24 cellular contexts compared by ENCODE assay signal in the genomic region with DNA sequence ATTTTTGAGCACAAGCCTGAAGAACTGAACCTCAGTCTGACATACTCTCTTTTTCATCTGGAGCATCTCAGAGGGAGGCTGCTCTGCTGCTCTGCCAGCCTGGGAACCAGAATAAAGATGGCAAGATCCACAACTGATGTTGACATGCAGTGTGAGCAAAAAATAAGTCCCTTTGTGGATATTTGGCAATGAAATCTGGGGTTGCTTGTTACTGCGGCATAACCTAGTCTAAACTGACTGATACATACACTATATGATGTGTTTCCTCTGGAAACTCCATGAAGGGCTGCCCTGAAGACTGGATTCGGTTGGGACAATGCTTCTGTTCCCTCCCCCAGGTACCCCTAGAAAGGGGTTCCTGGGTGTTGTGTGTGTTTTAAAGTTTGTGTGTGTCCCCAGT.
"Had no signal": no experiment of that assay in that cellular context is flagged by ENCODE, and none has a peak within 500 bp of the region (broad histone marks: within the 10 kb centered on the region; RNA-seq: fewer than 3 reads in every experiment).

No MANE protein-coding gene starts in this region.

- H3K27me3 ChIP-seq: colonic mucosa had no signal

- ATAC-seq: effector memory CD8-positive, alpha-beta T cell; esophagus mucosa; gastrocnemius medialis; heart right ventricle; left cardiac atrium; left lung; left ventricle myocardium superior; lower lobe of right lung; mucosa of descending colon had no signal

- H3K36me3 ChIP-seq: colonic mucosa, esophagus squamous epithelium, gastrocnemius medialis, heart right ventricle, left lung, lower lobe of right lung had no signal

- H3K27ac Mint-ChIP-seq: dendritic cell treated with granulocyte-macrophage colony-stimulating factor and Interleukin-4, amounts not matched to agents 40 ng/mL and 50 ng/mL, for 4 days; endodermal cell; mesothelial cell of epicardium had no signal

- H3K4me1 Mint-ChIP-seq: endodermal cell, mesothelial cell of epicardium had no signal

- H3K9me3 Mint-ChIP-seq: dendritic cell treated with granulocyte-macrophage colony-stimulating factor and Interleukin-4, amounts not matched to agents 40 ng/mL and 50 ng/mL, for 4 days; effector memory CD8-positive, alpha-beta T cell had no signal

- H3K4me3 ChIP-seq: colonic mucosa, esophagus squamous epithelium, gastrocnemius medialis, heart right ventricle, left lung, lower lobe of right lung, mucosa of descending colon had no signal

- DNase-seq: colonic mucosa; cortex of kidney; effector CD8-positive, alpha-beta T cell; effector memory CD8-positive, alpha-beta T cell; endodermal cell; erythroblast; esophagus squamous epithelium; foreskin fibroblast; foreskin melanocyte; gastrocnemius medialis; glutamatergic neuron; head of caudate nucleus; heart right ventricle; hippocampal formation; left cardiac atrium; left lung; left ventricle myocardium superior; lower lobe of right lung; mesenchymal stem cell; mucosa of descending colon had no signal

- H3K4me3 Mint-ChIP-seq: dendritic cell treated with granulocyte-macrophage colony-stimulating factor and Interleukin-4, amounts not matched to agents 40 ng/mL and 50 ng/mL, for 4 days; effector memory CD8-positive, alpha-beta T cell; endodermal cell; mesothelial cell of epicardium had no signal

- H3K4me1 ChIP-seq: colonic mucosa, lower lobe of right lung had no signal

- H3K9me3 ChIP-seq: colonic mucosa, gastrocnemius medialis, left lung, lower lobe of right lung, mucosa of descending colon had no signal

- H3K36me3 Mint-ChIP-seq: mesothelial cell of epicardium had no signal

- H3K27ac ChIP-seq: colonic mucosa, epithelial cell of prostate, esophagus squamous epithelium, gastrocnemius medialis, heart right ventricle, left lung, lower lobe of right lung had no signal
